22 cellular contexts compared by ENCODE assay signal in the genomic region with DNA sequence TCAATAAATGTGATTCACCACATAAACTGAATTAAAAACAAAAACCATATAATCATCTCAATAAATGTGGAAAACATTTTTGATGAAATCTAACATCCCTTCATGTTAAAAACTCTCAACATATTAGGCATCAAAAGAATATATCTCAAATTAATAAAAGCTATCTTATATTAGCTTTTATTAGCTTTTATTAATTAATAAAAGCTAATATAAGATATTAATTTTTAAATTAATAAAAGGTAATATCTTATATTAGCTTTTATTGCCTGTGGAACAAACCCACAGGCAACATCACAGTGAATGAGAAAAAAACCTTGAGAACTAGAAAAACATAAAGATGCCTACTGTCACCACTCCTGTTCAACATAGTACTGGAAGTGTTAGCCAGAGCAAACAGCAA.
DNase-seq lines count a peak whose midpoint lies in the region; ATAC-seq, FAIRE-seq and TF ChIP-seq lines count a peak whose summit lies in the region.
"Had no signal": no experiment of that assay in that cellular context is flagged by ENCODE, and none has a peak within 500 bp of the region (broad histone marks: within the 10 kb centered on the region; RNA-seq: fewer than 3 reads in every experiment).

No MANE protein-coding gene starts in this region.

- H3K4me3 ChIP-seq in hepatocyte: no peak overlapping the region
- H3K4me3 ChIP-seq: A549; BLaER1 treated with 17β-estradiol and CSF1 and Interleukin-3, amounts not matched to agents 10 nM and 100 nM had no signal

- no peak overlapping the region for H3K27ac Mint-ChIP-seq in WTC11
- H3K27ac Mint-ChIP-seq: B cell; CD4-positive, alpha-beta T cell; CD8-positive, alpha-beta T cell had no signal

- ATAC-seq in WTC11 (no peak), HG02885 (IDR thresholded peaks at IDR 0.05; ENCODE audit: poor library complexity, unreplicated experiment) (no peak)
- ATAC-seq: A549; CD8-positive, alpha-beta T cell had no signal

- H4K20me1 ChIP-seq in hepatocyte (ENCODE audit: insufficient read depth, poor library complexity, severe bottlenecking): no peaks in the 10 kb centered on the region
- H4K20me1 ChIP-seq: BLaER1 treated with 17β-estradiol and CSF1 and Interleukin-3, amounts not matched to agents 10 nM and 100 nM had no signal

- CTCF ChIA-PET in WTC11 (lab: Charles Lee): interaction anchor here (1.4 kb wide), 1 partner anchor 591 kb away, joined by 3 read pairs; no protein-coding TSS in a partner anchor

- peaks cover 12% of the 10 kb centered on the region for H3K9me3 Mint-ChIP-seq in WTC11

- DNase-seq in WTC11 (ENCODE audit: low spot score) (no peak), hepatocyte (ENCODE audit: low spot score) (no peak)
- no peak for DNase-seq in stimulated activated CD4-positive, alpha-beta T cell treated with anti-CD3 and anti-CD28 coated beads, Interleukin-4, amount 100 ng/mL, for 4 hours
- DNase-seq: 8988T; AML-193; Caco-2; Calu3; CD4-positive, alpha-beta T cell; CD8-positive, alpha-beta T cell; DMS79 treated with DMSO at 0.1 percent for 48 hours; GF-D8 had no signal

- TF ChIP-seq CTCF in WTC11 (IDR thresholded peaks at IDR 0.05) (no peak), hepatocyte (IDR thresholded peaks at IDR 0.05; ENCODE audit: poor library complexity) (no peak)

- H3K36me3 Mint-ChIP-seq in WTC11: no peaks in the 10 kb centered on the region
- H3K36me3 Mint-ChIP-seq: CD8-positive, alpha-beta T cell had no signal

- no peaks in the 10 kb centered on the region for H3K27me3 ChIP-seq in hepatocyte
- H3K27me3 ChIP-seq: BLaER1 treated with 17β-estradiol and CSF1 and Interleukin-3, amounts not matched to agents 10 nM and 100 nM had no signal

- no peak overlapping the region for H3K27ac ChIP-seq in hepatocyte
- H3K27ac ChIP-seq: A549; BLaER1 treated with 17β-estradiol and CSF1 and Interleukin-3, amounts not matched to agents 10 nM and 100 nM; C4-2B had no signal

- H2AFZ ChIP-seq in hepatocyte: no peak overlapping the region

- FAIRE-seq in A204.1 (lab: Jason Lieb, UNC): peak; percentile 29
- peak; percentile 8 for FAIRE-seq in endometrium (lab: Jason Lieb, UNC)
- FAIRE-seq: A549, D721Med, G401.6, GM12891, GM19239 had no signal

- no peaks in the 10 kb centered on the region for H3K36me3 ChIP-seq in hepatocyte (replicated peaks; ENCODE audit: insufficient read depth, low read depth)
- H3K36me3 ChIP-seq: BLaER1 treated with 17β-estradiol and CSF1 and Interleukin-3, amounts not matched to agents 10 nM and 100 nM had no signal

- H3K4me2 ChIP-seq in hepatocyte: no peak overlapping the region
- H3K4me2 ChIP-seq: A549 had no signal

- no peak overlapping the region for H3K4me3 Mint-ChIP-seq in WTC11
- H3K4me3 Mint-ChIP-seq: B cell; CD4-positive, alpha-beta T cell; CD8-positive, alpha-beta T cell had no signal

- H3K79me2 ChIP-seq in hepatocyte: no peaks in the 10 kb centered on the region

- H3K9me3 ChIP-seq in hepatocyte (ENCODE audit: low read depth): no peaks in the 10 kb centered on the region
- H3K9me3 ChIP-seq: A549; BLaER1 treated with 17β-estradiol and CSF1 and Interleukin-3, amounts not matched to agents 10 nM and 100 nM; Caco-2 had no signal

- H3K4me1 ChIP-seq in hepatocyte (ENCODE audit: insufficient read depth): no peaks in the 10 kb centered on the region
- H3K4me1 ChIP-seq: A549, Caco-2 had no signal

- H3K9me2 ChIP-seq in hepatocyte (replicated peaks; ENCODE audit: insufficient read depth): no peaks in the 10 kb centered on the region

- 0 out of 2 replicates have a peak, but pooled peaks cover 2% of the 10 kb centered on the region for H3K4me1 Mint-ChIP-seq in WTC11
- H3K4me1 Mint-ChIP-seq: B cell had no signal

- no peaks in the 10 kb centered on the region; the same call in 1 of the 2 replicates for H3K27me3 Mint-ChIP-seq in WTC11 (ENCODE audit: low read depth)
- H3K27me3 Mint-ChIP-seq: B cell; CD4-positive, alpha-beta T cell had no signal

- POLR2A ChIA-PET in WTC11 (lab: Charles Lee): no interaction called here

TF ChIP-seq in WTC11, 78 proteins besides CTCF, POLR2A, EP300 and RAD21:
- TF ChIP-seq ZNF671 (CRISPR knock-in tag; IDR thresholded peaks at IDR 0.05) (no peak), HMGA2 (CRISPR knock-in tag; IDR thresholded peaks at IDR 0.05) (peak; percentile 75), ZNF138 (CRISPR knock-in tag; conservative IDR thresholded peaks at IDR 0.05) (no peak), TCF7 (CRISPR knock-in tag; IDR thresholded peaks at IDR 0.05; ENCODE audit: low read depth) (no peak)
TF ChIP-seq in WTC11: peak in this region for 1.
